In the genomic region with DNA sequence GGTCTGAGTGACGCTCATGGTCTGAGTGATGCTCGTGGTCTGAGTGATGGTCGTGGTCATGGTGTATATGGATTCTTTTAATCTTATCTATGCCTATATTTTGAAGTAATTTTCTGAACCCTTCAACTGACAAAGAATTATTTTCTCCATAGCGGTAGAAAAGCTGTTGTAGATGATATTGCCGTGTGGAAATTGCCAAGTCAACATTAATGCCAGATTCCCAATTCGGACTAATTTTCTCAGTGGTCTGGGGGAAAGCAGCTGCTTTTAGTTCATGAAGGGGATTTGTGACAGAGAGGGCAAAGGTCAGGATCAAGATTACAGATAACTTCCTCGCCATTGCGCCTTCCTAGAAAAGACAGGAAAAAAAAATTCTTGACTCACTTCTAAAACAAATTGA, we compare ENCODE assay signal across 1 cellular context.
TF ChIP-seq lines count a peak whose summit lies in the region.

No MANE protein-coding gene starts in this region.

TF ChIP-seq in K562, 482 proteins besides CTCF, POLR2A, EP300 and RAD21:
- TF ChIP-seq NFE2L1 (tag; IDR thresholded peaks at IDR 0.05; ENCODE audit: borderline replicate concordance, low read depth) (no peak), NR4A1 (CRISPR knock-in tag; IDR thresholded peaks at IDR 0.05) (no peak), NR4A1 (tag; IDR thresholded peaks at IDR 0.05) (no peak), CXXC5 (CRISPR knock-in tag; IDR thresholded peaks at IDR 0.05) (no peak), NONO (IDR thresholded peaks at IDR 0.05; ENCODE audit: low read depth in 2 of 2, low read length in 1 of 2) (no peak), PPARD (CRISPR knock-in tag; IDR thresholded peaks at IDR 0.05) (no peak), ZNF316 (IDR thresholded peaks at IDR 0.05) (peak; percentile 71), MAFG (tag; conservative IDR thresholded peaks at IDR 0.05) (0 out of 2 replicates have a peak, but pooled peaks have one; percentile 11), MAFK (IDR thresholded peaks at IDR 0.05; ENCODE audit: low read length) (peak; percentile 13; the same call in 1 of the 2 replicates), HEY1 (CRISPR knock-in tag; IDR thresholded peaks at IDR 0.05; ENCODE audit: borderline replicate concordance) (no peak), TEAD4 (IDR thresholded peaks at IDR 0.05; ENCODE audit: low read length) (no peak), TEAD4 (CRISPR knock-in tag; IDR thresholded peaks at IDR 0.05; ENCODE audit: borderline replicate concordance) (no peak), MAFF (IDR thresholded peaks at IDR 0.05; ENCODE audit: low read length) (0 out of 2 replicates have a peak, but pooled peaks have one; percentile 15), CEBPB (tag; IDR thresholded peaks at IDR 0.05) (no peak), NFIX (CRISPR knock-in tag; IDR thresholded peaks at IDR 0.05; ENCODE audit: low read depth) (no peak), HDGF (IDR thresholded peaks at IDR 0.05) (no peak), KLF16 (IDR thresholded peaks at IDR 0.05) (no peak), SIX5 (IDR thresholded peaks at IDR 0.05; ENCODE audit: borderline replicate concordance in 1 of 2, insufficient read depth in 1 of 2, low read depth in 1 of 2, low read length in 2 of 2) (no peak), KHSRP (IDR thresholded peaks at IDR 0.05) (no peak), C11orf30 (IDR thresholded peaks at IDR 0.05; ENCODE audit: low read depth) (0 out of 2 replicates have a peak, but pooled peaks have one; percentile 35), HMG20A (CRISPR knock-in tag; conservative IDR thresholded peaks at IDR 0.05) (no peak), NR2C1 (IDR thresholded peaks at IDR 0.05) (no peak), NR2C1 (tag; IDR thresholded peaks at IDR 0.05) (no peak), ZNF778 (CRISPR knock-in tag; IDR thresholded peaks at IDR 0.05) (no peak), ZNF354B (CRISPR knock-in tag; IDR thresholded peaks at IDR 0.05) (no peak), RBM39 (optimal IDR thresholded peaks at IDR 0.05; ENCODE audit: low read depth, low read length) (no peak), FOXJ2 (tag; IDR thresholded peaks at IDR 0.05) (no peak), SIN3A (IDR thresholded peaks at IDR 0.05; ENCODE audit: borderline replicate concordance in 2 of 2, control insufficient read depth in 1 of 2, low read depth in 2 of 2, low read length in 2 of 2) (no peak), ZFP36 (IDR thresholded peaks at IDR 0.05; ENCODE audit: low read depth, low read length, partially characterized antibody) (no peak), RHOXF2B (CRISPR knock-in tag; conservative IDR thresholded peaks at IDR 0.05) (no peak), SP1 (CRISPR knock-in tag; IDR thresholded peaks at IDR 0.05) (no peak), ETV1 (tag; conservative IDR thresholded peaks at IDR 0.05; ENCODE audit: low read depth) (no peak), POLR2B (IDR thresholded peaks at IDR 0.05; ENCODE audit: low read depth, partially characterized antibody) (no peak), SMARCC2 (IDR thresholded peaks at IDR 0.05; ENCODE audit: low read depth) (no peak), CAMTA2 (CRISPR knock-in tag; conservative IDR thresholded peaks at IDR 0.05) (no peak), ZNF146 (CRISPR knock-in tag; IDR thresholded peaks at IDR 0.05; ENCODE audit: unreplicated experiment) (no peak), NCOR1 (IDR thresholded peaks at IDR 0.05) (no peak)
- TF ChIP-seq, protein P1, sequence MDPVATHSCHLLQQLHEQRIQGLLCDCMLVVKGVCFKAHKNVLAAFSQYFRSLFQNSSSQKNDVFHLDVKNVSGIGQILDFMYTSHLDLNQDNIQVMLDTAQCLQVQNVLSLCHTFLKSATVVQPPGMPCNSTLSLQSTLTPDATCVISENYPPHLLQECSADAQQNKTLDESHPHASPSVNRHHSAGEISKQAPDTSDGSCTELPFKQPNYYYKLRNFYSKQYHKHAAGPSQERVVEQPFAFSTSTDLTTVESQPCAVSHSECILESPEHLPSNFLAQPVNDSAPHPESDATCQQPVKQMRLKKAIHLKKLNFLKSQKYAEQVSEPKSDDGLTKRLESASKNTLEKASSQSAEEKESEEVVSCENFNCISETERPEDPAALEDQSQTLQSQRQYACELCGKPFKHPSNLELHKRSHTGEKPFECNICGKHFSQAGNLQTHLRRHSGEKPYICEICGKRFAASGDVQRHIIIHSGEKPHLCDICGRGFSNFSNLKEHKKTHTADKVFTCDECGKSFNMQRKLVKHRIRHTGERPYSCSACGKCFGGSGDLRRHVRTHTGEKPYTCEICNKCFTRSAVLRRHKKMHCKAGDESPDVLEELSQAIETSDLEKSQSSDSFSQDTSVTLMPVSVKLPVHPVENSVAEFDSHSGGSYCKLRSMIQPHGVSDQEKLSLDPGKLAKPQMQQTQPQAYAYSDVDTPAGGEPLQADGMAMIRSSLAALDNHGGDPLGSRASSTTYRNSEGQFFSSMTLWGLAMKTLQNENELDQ (CRISPR knock-in tag; IDR thresholded peaks at IDR 0.05; ENCODE audit: borderline replicate concordance): no peak
- TF ChIP-seq, protein P2, sequence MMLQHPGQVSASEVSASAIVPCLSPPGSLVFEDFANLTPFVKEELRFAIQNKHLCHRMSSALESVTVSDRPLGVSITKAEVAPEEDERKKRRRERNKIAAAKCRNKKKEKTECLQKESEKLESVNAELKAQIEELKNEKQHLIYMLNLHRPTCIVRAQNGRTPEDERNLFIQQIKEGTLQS (IDR thresholded peaks at IDR 0.05): no peak
- TF ChIP-seq, protein P2 (CRISPR knock-in tag; conservative IDR thresholded peaks at IDR 0.05): no peak
- TF ChIP-seq, protein P3, sequence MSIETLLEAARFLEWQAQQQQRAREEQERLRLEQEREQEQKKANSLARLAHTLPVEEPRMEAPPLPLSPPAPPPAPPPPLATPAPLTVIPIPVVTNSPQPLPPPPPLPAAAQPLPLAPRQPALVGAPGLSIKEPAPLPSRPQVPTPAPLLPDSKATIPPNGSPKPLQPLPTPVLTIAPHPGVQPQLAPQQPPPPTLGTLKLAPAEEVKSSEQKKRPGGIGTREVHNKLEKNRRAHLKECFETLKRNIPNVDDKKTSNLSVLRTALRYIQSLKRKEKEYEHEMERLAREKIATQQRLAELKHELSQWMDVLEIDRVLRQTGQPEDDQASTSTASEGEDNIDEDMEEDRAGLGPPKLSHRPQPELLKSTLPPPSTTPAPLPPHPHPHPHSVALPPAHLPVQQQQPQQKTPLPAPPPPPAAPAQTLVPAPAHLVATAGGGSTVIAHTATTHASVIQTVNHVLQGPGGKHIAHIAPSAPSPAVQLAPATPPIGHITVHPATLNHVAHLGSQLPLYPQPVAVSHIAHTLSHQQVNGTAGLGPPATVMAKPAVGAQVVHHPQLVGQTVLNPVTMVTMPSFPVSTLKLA (conservative IDR thresholded peaks at IDR 0.05): no peak
- TF ChIP-seq, protein P4, sequence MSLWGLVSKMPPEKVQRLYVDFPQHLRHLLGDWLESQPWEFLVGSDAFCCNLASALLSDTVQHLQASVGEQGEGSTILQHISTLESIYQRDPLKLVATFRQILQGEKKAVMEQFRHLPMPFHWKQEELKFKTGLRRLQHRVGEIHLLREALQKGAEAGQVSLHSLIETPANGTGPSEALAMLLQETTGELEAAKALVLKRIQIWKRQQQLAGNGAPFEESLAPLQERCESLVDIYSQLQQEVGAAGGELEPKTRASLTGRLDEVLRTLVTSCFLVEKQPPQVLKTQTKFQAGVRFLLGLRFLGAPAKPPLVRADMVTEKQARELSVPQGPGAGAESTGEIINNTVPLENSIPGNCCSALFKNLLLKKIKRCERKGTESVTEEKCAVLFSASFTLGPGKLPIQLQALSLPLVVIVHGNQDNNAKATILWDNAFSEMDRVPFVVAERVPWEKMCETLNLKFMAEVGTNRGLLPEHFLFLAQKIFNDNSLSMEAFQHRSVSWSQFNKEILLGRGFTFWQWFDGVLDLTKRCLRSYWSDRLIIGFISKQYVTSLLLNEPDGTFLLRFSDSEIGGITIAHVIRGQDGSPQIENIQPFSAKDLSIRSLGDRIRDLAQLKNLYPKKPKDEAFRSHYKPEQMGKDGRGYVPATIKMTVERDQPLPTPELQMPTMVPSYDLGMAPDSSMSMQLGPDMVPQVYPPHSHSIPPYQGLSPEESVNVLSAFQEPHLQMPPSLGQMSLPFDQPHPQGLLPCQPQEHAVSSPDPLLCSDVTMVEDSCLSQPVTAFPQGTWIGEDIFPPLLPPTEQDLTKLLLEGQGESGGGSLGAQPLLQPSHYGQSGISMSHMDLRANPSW (CRISPR knock-in tag; IDR thresholded peaks at IDR 0.05): no peak
- TF ChIP-seq, protein P5, sequence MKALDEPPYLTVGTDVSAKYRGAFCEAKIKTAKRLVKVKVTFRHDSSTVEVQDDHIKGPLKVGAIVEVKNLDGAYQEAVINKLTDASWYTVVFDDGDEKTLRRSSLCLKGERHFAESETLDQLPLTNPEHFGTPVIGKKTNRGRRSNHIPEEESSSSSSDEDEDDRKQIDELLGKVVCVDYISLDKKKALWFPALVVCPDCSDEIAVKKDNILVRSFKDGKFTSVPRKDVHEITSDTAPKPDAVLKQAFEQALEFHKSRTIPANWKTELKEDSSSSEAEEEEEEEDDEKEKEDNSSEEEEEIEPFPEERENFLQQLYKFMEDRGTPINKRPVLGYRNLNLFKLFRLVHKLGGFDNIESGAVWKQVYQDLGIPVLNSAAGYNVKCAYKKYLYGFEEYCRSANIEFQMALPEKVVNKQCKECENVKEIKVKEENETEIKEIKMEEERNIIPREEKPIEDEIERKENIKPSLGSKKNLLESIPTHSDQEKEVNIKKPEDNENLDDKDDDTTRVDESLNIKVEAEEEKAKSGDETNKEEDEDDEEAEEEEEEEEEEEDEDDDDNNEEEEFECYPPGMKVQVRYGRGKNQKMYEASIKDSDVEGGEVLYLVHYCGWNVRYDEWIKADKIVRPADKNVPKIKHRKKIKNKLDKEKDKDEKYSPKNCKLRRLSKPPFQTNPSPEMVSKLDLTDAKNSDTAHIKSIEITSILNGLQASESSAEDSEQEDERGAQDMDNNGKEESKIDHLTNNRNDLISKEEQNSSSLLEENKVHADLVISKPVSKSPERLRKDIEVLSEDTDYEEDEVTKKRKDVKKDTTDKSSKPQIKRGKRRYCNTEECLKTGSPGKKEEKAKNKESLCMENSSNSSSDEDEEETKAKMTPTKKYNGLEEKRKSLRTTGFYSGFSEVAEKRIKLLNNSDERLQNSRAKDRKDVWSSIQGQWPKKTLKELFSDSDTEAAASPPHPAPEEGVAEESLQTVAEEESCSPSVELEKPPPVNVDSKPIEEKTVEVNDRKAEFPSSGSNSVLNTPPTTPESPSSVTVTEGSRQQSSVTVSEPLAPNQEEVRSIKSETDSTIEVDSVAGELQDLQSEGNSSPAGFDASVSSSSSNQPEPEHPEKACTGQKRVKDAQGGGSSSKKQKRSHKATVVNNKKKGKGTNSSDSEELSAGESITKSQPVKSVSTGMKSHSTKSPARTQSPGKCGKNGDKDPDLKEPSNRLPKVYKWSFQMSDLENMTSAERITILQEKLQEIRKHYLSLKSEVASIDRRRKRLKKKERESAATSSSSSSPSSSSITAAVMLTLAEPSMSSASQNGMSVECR (CRISPR knock-in tag; IDR thresholded peaks at IDR 0.05): no peak
- TF ChIP-seq, protein P6, sequence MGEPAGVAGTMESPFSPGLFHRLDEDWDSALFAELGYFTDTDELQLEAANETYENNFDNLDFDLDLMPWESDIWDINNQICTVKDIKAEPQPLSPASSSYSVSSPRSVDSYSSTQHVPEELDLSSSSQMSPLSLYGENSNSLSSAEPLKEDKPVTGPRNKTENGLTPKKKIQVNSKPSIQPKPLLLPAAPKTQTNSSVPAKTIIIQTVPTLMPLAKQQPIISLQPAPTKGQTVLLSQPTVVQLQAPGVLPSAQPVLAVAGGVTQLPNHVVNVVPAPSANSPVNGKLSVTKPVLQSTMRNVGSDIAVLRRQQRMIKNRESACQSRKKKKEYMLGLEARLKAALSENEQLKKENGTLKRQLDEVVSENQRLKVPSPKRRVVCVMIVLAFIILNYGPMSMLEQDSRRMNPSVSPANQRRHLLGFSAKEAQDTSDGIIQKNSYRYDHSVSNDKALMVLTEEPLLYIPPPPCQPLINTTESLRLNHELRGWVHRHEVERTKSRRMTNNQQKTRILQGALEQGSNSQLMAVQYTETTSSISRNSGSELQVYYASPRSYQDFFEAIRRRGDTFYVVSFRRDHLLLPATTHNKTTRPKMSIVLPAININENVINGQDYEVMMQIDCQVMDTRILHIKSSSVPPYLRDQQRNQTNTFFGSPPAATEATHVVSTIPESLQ (CRISPR knock-in tag; IDR thresholded peaks at IDR 0.05): no peak
- TF ChIP-seq, protein P7, sequence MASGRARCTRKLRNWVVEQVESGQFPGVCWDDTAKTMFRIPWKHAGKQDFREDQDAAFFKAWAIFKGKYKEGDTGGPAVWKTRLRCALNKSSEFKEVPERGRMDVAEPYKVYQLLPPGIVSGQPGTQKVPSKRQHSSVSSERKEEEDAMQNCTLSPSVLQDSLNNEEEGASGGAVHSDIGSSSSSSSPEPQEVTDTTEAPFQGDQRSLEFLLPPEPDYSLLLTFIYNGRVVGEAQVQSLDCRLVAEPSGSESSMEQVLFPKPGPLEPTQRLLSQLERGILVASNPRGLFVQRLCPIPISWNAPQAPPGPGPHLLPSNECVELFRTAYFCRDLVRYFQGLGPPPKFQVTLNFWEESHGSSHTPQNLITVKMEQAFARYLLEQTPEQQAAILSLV (tag; IDR thresholded peaks at IDR 0.05): no peak
